20 cellular contexts compared by ENCODE assay signal in genomic region chr6:111294374-111294967, GRCh38.
"Had no signal": no experiment of that assay in that cellular context is flagged by ENCODE, and none has a peak within 500 bp of the region (broad histone marks: within the 10 kb centered on the region; RNA-seq: fewer than 3 reads in every experiment).

No MANE protein-coding gene starts in this region.

- H3K4me3 Mint-ChIP-seq: activated T-helper 17 cell treated with anti-CD3 and anti-CD28 coated beads, Interleukin-2, amount 50 U/mL, for 72 hours; memory B cell; stimulated activated naive CD8-positive, alpha-beta T cell treated with anti-CD3 and anti-CD28 coated beads, Interleukin-15, amount 100 ng/mL, for 72 hours; type B pancreatic cell had no signal

- H3K9me3 Mint-ChIP-seq: activated T-helper 17 cell treated with anti-CD3 and anti-CD28 coated beads, Interleukin-2, amount 50 U/mL, for 72 hours; memory B cell; naive thymus-derived CD4-positive, alpha-beta T cell; stimulated activated naive CD8-positive, alpha-beta T cell treated with anti-CD3 and anti-CD28 coated beads, Interleukin-15, amount 100 ng/mL, for 72 hours; type B pancreatic cell had no signal

- ATAC-seq: activated T-helper 17 cell treated with anti-CD3 and anti-CD28 coated beads, Interleukin-2, amount 50 U/mL, for 72 hours; body of pancreas; left ventricle myocardium superior; mucosa of descending colon; naive thymus-derived CD4-positive, alpha-beta T cell; stimulated activated naive CD8-positive, alpha-beta T cell treated with anti-CD3 and anti-CD28 coated beads, Interleukin-15, amount 100 ng/mL, for 72 hours had no signal

- H3K9me3 ChIP-seq: body of pancreas, esophagus squamous epithelium, mucosa of descending colon, prostate gland had no signal

- H3K27ac Mint-ChIP-seq: activated T-helper 17 cell treated with anti-CD3 and anti-CD28 coated beads, Interleukin-2, amount 50 U/mL, for 72 hours; memory B cell; type B pancreatic cell had no signal

- H3K4me1 ChIP-seq: body of pancreas, esophagus squamous epithelium, prostate gland had no signal

- H3K27me3 ChIP-seq: body of pancreas, esophagus squamous epithelium had no signal

- H3K27me3 Mint-ChIP-seq: activated T-helper 17 cell treated with anti-CD3 and anti-CD28 coated beads, Interleukin-2, amount 50 U/mL, for 72 hours; memory B cell; naive thymus-derived CD4-positive, alpha-beta T cell; stimulated activated naive CD8-positive, alpha-beta T cell treated with anti-CD3 and anti-CD28 coated beads, Interleukin-15, amount 100 ng/mL, for 72 hours; type B pancreatic cell had no signal

- H3K36me3 ChIP-seq: prostate gland had no signal

- H3K4me3 ChIP-seq: body of pancreas, coronary artery, esophagus squamous epithelium, mucosa of descending colon, prostate gland had no signal

- H3K27ac ChIP-seq: body of pancreas, coronary artery, esophagus squamous epithelium, prostate gland, VCaP had no signal

- DNase-seq: activated CD4-positive, alpha-beta T cell treated with anti-CD3 and anti-CD28 coated beads for 1 hour; activated CD8-positive, alpha-beta memory T cell treated with anti-CD3 and anti-CD28 coated beads, Interleukin-2, amount 50 U/mL, for 48 hours; activated naive CD4-positive, alpha-beta T cell treated with Interleukin-2 at 50 U/mL for 16 hours; amygdala; body of pancreas; central memory CD4-positive, alpha-beta T cell; esophagus squamous epithelium; kidney glomerular epithelial cell; left ventricle myocardium superior; mucosa of descending colon; right cardiac atrium; stimulated activated naive CD8-positive, alpha-beta T cell treated with anti-CD3 and anti-CD28 coated beads, Interleukin-15, amount 100 ng/mL, for 72 hours; SW 1271 had no signal
